ENCODE assay signal across 7 cellular contexts in genomic region chr12:124393831-124394230, GRCh38.
DNase-seq lines count a peak whose midpoint lies in the region; ATAC-seq, FAIRE-seq and TF ChIP-seq lines count a peak whose summit lies in the region.

No MANE protein-coding gene starts in this region.

- DNase-seq in astrocyte (ENCODE audit: low read depth) = no peak
- no peak for DNase-seq in testis
- no peak for DNase-seq in A172 (ENCODE audit: low spot score)

- peaks cover 65% of the 10 kb centered on the region for H4K20me1 ChIP-seq in astrocyte (ENCODE audit: insufficient read depth, low read length)

- no peak overlapping the region for H3K4me3 Mint-ChIP-seq in astrocyte (ENCODE audit: unreplicated experiment)

- TF ChIP-seq POLR2A in testis (IDR thresholded peaks at IDR 0.05) = no peak
- TF ChIP-seq POLR2A in GM18505 (IDR thresholded peaks at IDR 0.05; ENCODE audit: borderline replicate concordance, extremely low read depth, insufficient read depth, insufficient read length) = no peak

- H3K36me3 ChIP-seq in HUES6 (ENCODE audit: control insufficient read depth, insufficient read depth, low read length) (peaks cover 48% of the 10 kb centered on the region), astrocyte (ENCODE audit: insufficient read depth, low read length) (peaks cover 6% of the 10 kb centered on the region), mucosa of stomach (ENCODE audit: control insufficient read depth, insufficient read depth, low read length) (peaks cover 9% of the 10 kb centered on the region), testis (ENCODE audit: low read depth, missing control alignments) (no peaks in the 10 kb centered on the region)

- no peaks in the 10 kb centered on the region for H3K9me3 Mint-ChIP-seq in astrocyte (ENCODE audit: unreplicated experiment)

- H3K4me1 ChIP-seq in HUES6 (ENCODE audit: control insufficient read depth, insufficient read depth, low read length) = peaks cover 51% of the 10 kb centered on the region
- H3K4me1 ChIP-seq in astrocyte (ENCODE audit: insufficient read depth, low read length) = peaks cover 69% of the 10 kb centered on the region
- H3K4me1 ChIP-seq in mucosa of stomach (ENCODE audit: control insufficient read depth, insufficient read depth, low read length) = peaks cover 87% of the 10 kb centered on the region
- H3K4me1 ChIP-seq in testis = peaks cover 86% of the 10 kb centered on the region

- no peak overlapping the region for H3K9ac ChIP-seq in HUES6 (ENCODE audit: low read length)
- peak overlapping the region; percentile 72 for H3K9ac ChIP-seq in astrocyte (ENCODE audit: low read length)
- H3K9ac ChIP-seq in mucosa of stomach (ENCODE audit: low read length) = peak overlapping the region; percentile 11

- no peak for FAIRE-seq in astrocyte (lab: Jason Lieb, UNC)

- ATAC-seq in GM18505 (IDR thresholded peaks at IDR 0.05; ENCODE audit: unreplicated experiment) (no peak), HG02571 (IDR thresholded peaks at IDR 0.05; ENCODE audit: unreplicated experiment) (no peak)

- H3K27me3 ChIP-seq in HUES6 (ENCODE audit: control insufficient read depth, insufficient read depth, low read length) = no peaks in the 10 kb centered on the region
- H3K27me3 ChIP-seq in astrocyte (ENCODE audit: insufficient read depth, low read length) = no peaks in the 10 kb centered on the region
- H3K27me3 ChIP-seq in mucosa of stomach (ENCODE audit: control insufficient read depth, insufficient read depth, low read length) = no peaks in the 10 kb centered on the region
- H3K27me3 ChIP-seq in testis = no peaks in the 10 kb centered on the region

- H2AFZ ChIP-seq in astrocyte (ENCODE audit: low read depth, low read length) = no peak overlapping the region

- H3K79me2 ChIP-seq in astrocyte (ENCODE audit: insufficient read depth, low read length) = peaks cover 29% of the 10 kb centered on the region

- TF ChIP-seq CTCF in astrocyte (IDR thresholded peaks at IDR 0.05; ENCODE audit: insufficient read depth, low read depth, low read length) (no peak), testis (IDR thresholded peaks at IDR 0.05) (no peak)

- peaks cover 40% of the 10 kb centered on the region for H3K4me1 Mint-ChIP-seq in astrocyte (ENCODE audit: low read depth, unreplicated experiment)

- H3K27ac Mint-ChIP-seq in astrocyte (ENCODE audit: unreplicated experiment) = no peak overlapping the region

- no peaks in the 10 kb centered on the region for H3K27me3 Mint-ChIP-seq in astrocyte (ENCODE audit: low read depth, unreplicated experiment)

- H3K27ac ChIP-seq in HUES6 (ENCODE audit: low read depth, low read length) (0 out of 2 replicates have a peak overlapping the region, but pooled peaks have one; percentile 39), astrocyte (ENCODE audit: low read depth, low read length) (peak overlapping the region; percentile 96), testis (peak overlapping the region; percentile 61 to 75)

- H3K9me3 ChIP-seq in HUES6 (ENCODE audit: control insufficient read depth, insufficient read depth, low read depth, low read length) = no peaks in the 10 kb centered on the region
- H3K9me3 ChIP-seq in astrocyte (ENCODE audit: insufficient read depth, low read depth, low read length) = no peaks in the 10 kb centered on the region
- H3K9me3 ChIP-seq in mucosa of stomach (ENCODE audit: control insufficient read depth, low read length) = no peaks in the 10 kb centered on the region
- H3K9me3 ChIP-seq in testis = no peaks in the 10 kb centered on the region

- peaks cover 19% of the 10 kb centered on the region for H3K36me3 Mint-ChIP-seq in astrocyte (ENCODE audit: low read depth, unreplicated experiment)

- intact Hi-C loops in testis (cut with DNase I; ENCODE audit: low total_unique reads) = no loop called here

- H3K4me3 ChIP-seq in HUES6 (ENCODE audit: low read depth, low read length) (no peak overlapping the region), astrocyte (ENCODE audit: insufficient read depth, low read depth, low read length) (no peak overlapping the region), mucosa of stomach (ENCODE audit: low read length) (no peak overlapping the region), testis (no peak overlapping the region)

- WGBS in testis, 2 donors = 77 to 91% methylated on average over 5 to 15 of the region's 15 CpGs

- H3K4me2 ChIP-seq in astrocyte (ENCODE audit: low read length) = peak overlapping the region; percentile 80

Comparison
In these comparisons a context has a peak if more than half of its experiments do, and no peak if none do; other contexts are left out.
1. H3K27ac ChIP-seq: peak in every context shown above with its lines; median percentile 96 in astrocyte; 68 in testis; 39 in HUES6.